In genomic region chr4:167290684-167291083, GRCh38 we compare ENCODE assay signal across 9 cellular contexts. TPM values are rescaled to one million over a fixed set of nuclear protein-coding genes. Genes with fewer than 3 reads are reported as not detected.
A peak's percentile ranks its signal among the peaks of the same experiment; 100 is the strongest.
DNase-seq lines count a peak whose midpoint lies in the region; ATAC-seq and TF ChIP-seq lines count a peak whose summit lies in the region.
"Had no signal": no experiment of that assay in that cellular context is flagged by ENCODE, and none has a peak within 500 bp of the region (broad histone marks: within the 10 kb centered on the region; RNA-seq: fewer than 3 reads in every experiment).

No MANE protein-coding gene starts in this region.

- TF ChIP-seq CTCF in heart left ventricle (IDR thresholded peaks at IDR 0.05) (peak in 10 of 12 donors; percentile 7 to 49 (median 33)), OCI-LY3 (IDR thresholded peaks at IDR 0.05; ENCODE audit: low read depth, low read length) (peak; percentile 82), fibroblast of the aortic adventitia (IDR thresholded peaks at IDR 0.05; ENCODE audit: insufficient read depth, low read length) (peak; percentile 41)

- H3K27me3 ChIP-seq in heart left ventricle (no peaks in the 10 kb centered on the region), OCI-LY3 (ENCODE audit: low read depth, low read length) (no peaks in the 10 kb centered on the region)

- intact Hi-C loops in heart left ventricle (cut with DNase I), result loop anchor here in 9 of 10 donors (1.0 to 5.0 kb wide), 4 partner anchors 268 to 270 kb away; no protein-coding TSS in a partner anchor
- intact Hi-C loops in Right ventricle myocardium superior (cut with DNase I), result loop anchor here (5.0 kb wide), 1 partner anchor 268 kb away; no protein-coding TSS in a partner anchor

- H3K9me3 ChIP-seq in heart left ventricle (peaks cover 0 to 17% (median 0%) of the 10 kb centered on the region in 12 donors), OCI-LY3 (ENCODE audit: insufficient read depth, low read length) (no peaks in the 10 kb centered on the region)

- H3K4me2 ChIP-seq in OCI-LY3 (ENCODE audit: low read length), result peak overlapping the region; percentile 0; the same call in 1 of the 2 replicates

- H3K4me3 ChIP-seq in heart left ventricle (no peak overlapping the region), OCI-LY3 (ENCODE audit: low read length) (no peak overlapping the region), fibroblast of the aortic adventitia (ENCODE audit: low read depth, low read length) (no peak overlapping the region)
- H3K4me3 ChIP-seq: K562 had no signal

- H3K4me1 ChIP-seq in heart left ventricle (no peaks in the 10 kb centered on the region), OCI-LY3 (ENCODE audit: low read length) (no peaks in the 10 kb centered on the region)

- H3K36me3 ChIP-seq in heart left ventricle, result no peaks in the 10 kb centered on the region
- H3K36me3 ChIP-seq in OCI-LY3 (replicated peaks; ENCODE audit: low read depth, low read length), result no peaks in the 10 kb centered on the region

- no peaks in the 10 kb centered on the region for H3K79me2 ChIP-seq in OCI-LY3 (ENCODE audit: low read length)

- ATAC-seq in heart left ventricle, result no peak
- ATAC-seq in Right ventricle myocardium superior (ENCODE audit: poor library complexity), result no peak
- ATAC-seq in HG03159 (IDR thresholded peaks at IDR 0.05; ENCODE audit: unreplicated experiment), result no peak
- ATAC-seq: K562 had no signal

- H2AFZ ChIP-seq in OCI-LY3 (ENCODE audit: low read depth, low read length), result peak overlapping the region; percentile 24; the same call in 1 of the 2 replicates

- DNase-seq in heart left ventricle (no peak), Right ventricle myocardium superior (no peak), fibroblast of the aortic adventitia (ENCODE audit: low read depth) (peak; percentile 66), superior temporal gyrus (ENCODE audit: extremely low spot score) (peak; percentile 83), HPDE6-E6E7 (ENCODE audit: extremely low spot score) (no peak), retina (no peak)

- TF ChIP-seq POLR2A in heart left ventricle (IDR thresholded peaks at IDR 0.05), result no peak

- H4K20me1 ChIP-seq in OCI-LY3 (ENCODE audit: insufficient read depth, low read length), result no peaks in the 10 kb centered on the region

- H3K27ac ChIP-seq in heart left ventricle, result no peak overlapping the region
- H3K27ac ChIP-seq in OCI-LY3 (ENCODE audit: low read length), result no peak overlapping the region

- no peak overlapping the region for H3K9ac ChIP-seq in OCI-LY3 (ENCODE audit: low read length)

RNA-seq across cellular contexts. Expression of gene SPOCK3, which starts 56.4 kb away (rescaled TPM):
- total RNA-seq in heart left ventricle, result 1 to 10 TPM in 6 of 9 donors, under 1 TPM in 2, not detected in 1; 0.21 to 3.0 (median 1.4) TPM
- polyA plus RNA-seq in heart left ventricle, result under 1 TPM; 0.06 to 0.15 TPM
- total RNA-seq in Right ventricle myocardium superior, result not detected
- total RNA-seq in fibroblast of the aortic adventitia (ENCODE audit: low replicate concordance), result 1.9 and 7.2 TPM in 2 replicates
- total RNA-seq: K562 had no signal
- polyA plus RNA-seq: K562 had no signal

Comparison
In these comparisons a context has a peak if more than half of its experiments do, and no peak if none do; other contexts are left out.
1. DNase-seq: peak in fibroblast of the aortic adventitia (single experiment) and superior temporal gyrus (single experiment); none in heart left ventricle (0 of 5), Right ventricle myocardium superior (single experiment), HPDE6-E6E7 (single experiment) and retina (single experiment).
2. Peak in every context shown above with its lines, with median percentiles within 50 percentile points of each other: CTCF ChIP-seq.